ENCODE assay signal across 19 cellular contexts in the genomic region with DNA sequence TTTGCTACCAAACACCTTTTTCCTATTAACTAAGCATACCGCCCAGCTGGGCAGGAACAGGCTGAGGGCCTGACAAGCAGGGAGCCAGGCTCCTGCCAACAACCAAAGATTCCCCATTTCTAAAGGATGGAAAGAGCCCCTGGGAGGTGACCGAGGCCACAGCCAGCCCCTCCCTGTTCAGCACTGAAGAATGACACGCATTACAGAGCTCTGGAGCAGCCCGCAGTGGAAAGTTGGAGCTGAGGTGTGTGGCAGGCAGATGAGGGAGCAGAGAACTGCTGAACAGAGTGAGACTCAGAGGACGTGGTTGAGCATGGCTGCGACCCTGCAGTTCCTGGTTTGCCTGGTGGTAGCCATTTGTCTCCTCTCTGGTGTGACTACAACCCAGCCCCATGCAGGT. TPM values are rescaled to one million over a fixed set of nuclear protein-coding genes. Genes with fewer than 3 reads are reported as not detected.
DNase-seq lines count a peak whose midpoint lies in the region; ATAC-seq and TF ChIP-seq lines count a peak whose summit lies in the region.
"Had no signal": no experiment of that assay in that cellular context is flagged by ENCODE, and none has a peak within 500 bp of the region (broad histone marks: within the 10 kb centered on the region; RNA-seq: fewer than 3 reads in every experiment).

A gene with protein sequence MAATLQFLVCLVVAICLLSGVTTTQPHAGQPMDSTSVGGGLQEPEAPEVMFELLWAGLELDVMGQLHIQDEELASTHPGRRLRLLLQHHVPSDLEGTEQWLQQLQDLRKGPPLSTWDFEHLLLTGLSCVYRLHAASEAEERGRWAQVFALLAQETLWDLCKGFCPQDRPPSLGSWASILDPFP (plus strand): TSS at position 223 of the 400 bp plus-strand sequence. CDS start 91 bp downstream, at position 314.

- peak within 1 kb of the TSS; percentile 88 for H3K4me3 ChIP-seq in NB4 (ENCODE audit: low read depth, low read length)
- no peak within 1 kb of the TSS for H3K4me3 ChIP-seq in gastroesophageal sphincter
- no peak within 1 kb of the TSS for H3K4me3 ChIP-seq in sigmoid colon
- H3K4me3 ChIP-seq: left lung, transverse colon had no signal

- H3K4me1 ChIP-seq in gastroesophageal sphincter (peaks cover 0 to 35% (median 0%) of the 10 kb centered on the region in 3 donors), sigmoid colon (peaks cover 0 to 14% (median 6%) of the 10 kb centered on the region in 4 donors)

- no peak for TF ChIP-seq EP300 in gastroesophageal sphincter (IDR thresholded peaks at IDR 0.05)
- TF ChIP-seq EP300 in sigmoid colon (IDR thresholded peaks at IDR 0.05) = no peak

- in situ Hi-C loops in G401 (cut with HindIII; ENCODE audit: low sequenced_read_pairs) = no loop called here

- TF ChIP-seq POLR2A in NB4 (IDR thresholded peaks at IDR 0.05; ENCODE audit: extremely low read depth, insufficient read length) (no peak), gastroesophageal sphincter (IDR thresholded peaks at IDR 0.05) (no peak), sigmoid colon (IDR thresholded peaks at IDR 0.05) (no peak)

- H3K27ac ChIP-seq in gastroesophageal sphincter = peak within 1 kb of the TSS in 1 of 4 donors; percentile 11
- peak within 1 kb of the TSS in 1 of 4 donors; percentile 27 for H3K27ac ChIP-seq in sigmoid colon
- H3K27ac ChIP-seq: C4-2B, left lung, transverse colon had no signal

- peaks cover 0 to 4% (median 0%) of the 10 kb centered on the region in 3 donors for H3K9me3 ChIP-seq in gastroesophageal sphincter
- H3K9me3 ChIP-seq in sigmoid colon = no peaks in the 10 kb centered on the region
- H3K9me3 ChIP-seq: left lung, transverse colon had no signal

- H3K36me3 ChIP-seq in gastroesophageal sphincter = peaks cover 0 to 48% of the 10 kb centered on the region in 2 donors
- peaks cover 29 to 43% (median 31%) of the 10 kb centered on the region in 4 donors for H3K36me3 ChIP-seq in sigmoid colon

- DNase-seq in G401 (ENCODE audit: low spot score) (peak; percentile 59), NB4 (ENCODE audit: low read depth) (peak; percentile 37), posterior vena cava (ENCODE audit: low spot score) (peak; percentile 88), hepatic stellate cell (ENCODE audit: low spot score) (no peak), NCI-H187 (lab: John Stamatoyannopoulos, UW) (no peak), sigmoid colon (no peak)
- no peak for DNase-seq in central memory CD4-positive, alpha-beta T cell
- DNase-seq: activated CD4-positive, alpha-beta memory T cell treated with anti-CD3 and anti-CD28 coated beads, Interleukin-2, amount 10 ng/mL, durations not matched to agents 7 days and 5 days; DMS53; KBM-7; left lung; naive thymus-derived CD4-positive, alpha-beta T cell; NCI-H1694 treated with DMSO at 0.1 percent for 48 hours; NCI-H524 treated with DMSO at 0.1 percent for 48 hours; stimulated activated CD4-positive, alpha-beta T cell treated with anti-CD3 and anti-CD28 coated beads, Interleukin-2, amount 100 ng/mL, for 24 hours; transverse colon had no signal

- peaks cover 27% of the 10 kb centered on the region for H3K27me3 ChIP-seq in gastroesophageal sphincter
- H3K27me3 ChIP-seq in sigmoid colon = peaks cover 0 to 14% (median 11%) of the 10 kb centered on the region in 3 donors

- TF ChIP-seq CTCF in NB4 (IDR thresholded peaks at IDR 0.05; ENCODE audit: low read depth, low read length) (no peak), gastroesophageal sphincter (IDR thresholded peaks at IDR 0.05) (no peak), sigmoid colon (IDR thresholded peaks at IDR 0.05) (no peak)

- 56% methylated on average over 2 of the region's 6 CpGs; no CpG with 5 or more reads in 1 of the 2 donors for WGBS in gastroesophageal sphincter (ENCODE audit: low coverage in 1 of 2), 2 donors
- WGBS in sigmoid colon, 2 donors = 79 to 82% methylated on average over 6 of the region's 6 CpGs

- intact Hi-C loops in posterior vena cava (cut with DNase I) = no loop called here
- intact Hi-C loops in sigmoid colon (cut with DNase I) = no loop called here

- ATAC-seq in gastroesophageal sphincter = peak; percentile 18
- ATAC-seq: left lung; naive thymus-derived CD4-positive, alpha-beta T cell had no signal

RNA-seq across cellular contexts. Expression of the gene that starts here (rescaled TPM):
- 0.58 TPM in 1 of 2 replicates, not detected in the other for total RNA-seq in G401 (2014; rRNA removed; shearing (Covaris generic))
- total RNA-seq in gastroesophageal sphincter (1 to 10 TPM in 1 of 4 donors, under 1 TPM in 3; 0.37 to 1.1 (median 0.68) TPM), posterior vena cava (1 to 10 TPM; 3.4 to 7.2 TPM), sigmoid colon (1 to 10 TPM in 1 of 4 donors, under 1 TPM in 2, not detected in 1; 0.36 to 1.4 (median 0.41) TPM)
- polyA plus RNA-seq in sigmoid colon = under 1 TPM in 2 of 3 donors, not detected in 1; 0.12 to 0.60 TPM
- total RNA-seq: activated T-helper 17 cell treated with anti-CD3 and anti-CD28 coated beads, Interleukin-2, amount 50 U/mL, for 72 hours; left lung had no signal
- polyA plus RNA-seq: naive thymus-derived CD4-positive, alpha-beta T cell had no signal

Comparison
In these comparisons a context has a peak if more than half of its experiments do, and no peak if none do; other contexts are left out.
1. Peak in DNase-seq in G401; RNA of the gene not detected or under 1 TPM.
2. DNase-seq: peak in NB4 (single experiment) and posterior vena cava (single experiment); none in central memory CD4-positive, alpha-beta T cell (single experiment), hepatic stellate cell (single experiment), NCI-H187 (0 of 2) and sigmoid colon (single experiment).